6 cellular contexts compared by ENCODE assay signal in genomic region chr5:165626161-165626560, GRCh38.
"Had no signal": no experiment of that assay in that cellular context is flagged by ENCODE, and none has a peak within 500 bp of the region (broad histone marks: within the 10 kb centered on the region; RNA-seq: fewer than 3 reads in every experiment).

No MANE protein-coding gene starts in this region.

- H3K4me3 Mint-ChIP-seq: IgD-negative memory B cell had no signal

- H3K4me3 ChIP-seq: K562 had no signal

- H3K27ac ChIP-seq: HL-60 had no signal

- H3K27me3 Mint-ChIP-seq: IgD-negative memory B cell had no signal

- H3K36me3 Mint-ChIP-seq: IgD-negative memory B cell had no signal

- DNase-seq: KBM-7, KG1 had no signal

- H3K27ac Mint-ChIP-seq: IgD-negative memory B cell had no signal

- ATAC-seq: HepG2, K562 had no signal
